Comparison of ENCODE assay signal across 8 cellular contexts in genomic region chr1:207750901-207751300, GRCh38. TPM values are rescaled to one million over a fixed set of nuclear protein-coding genes. Genes with fewer than 3 reads are reported as not detected.
A peak's percentile ranks its signal among the peaks of the same experiment; 100 is the strongest.
DNase-seq lines count a peak whose midpoint lies in the region; ATAC-seq, FAIRE-seq and TF ChIP-seq lines count a peak whose summit lies in the region.

No MANE protein-coding gene starts in this region.

- 11 to 55% (median 32%) methylated on average over 5 of the region's 5 CpGs for WGBS in small intestine, 3 donors

- H3K4me1 ChIP-seq in HEK293 (ENCODE audit: control insufficient read depth, insufficient read depth, low read length) (peaks cover 20% of the 10 kb centered on the region), small intestine (ENCODE audit: control insufficient read depth in 2 of 2, insufficient read depth in 1 of 2, low read depth in 1 of 2, low read length in 1 of 2) (peaks cover 8 to 10% of the 10 kb centered on the region in 2 donors)

- no peak for DNase-seq in T-helper 17 cell
- no peak for DNase-seq in glutamatergic neuron
- peak; percentile 37 for DNase-seq in small intestine
- DNase-seq in SK-N-DZ (ENCODE audit: low spot score), result no peak
- DNase-seq in superior temporal gyrus (ENCODE audit: extremely low spot score), result no peak
- no peak for DNase-seq in NCI-H2029 treated with DMSO at 0.1 percent for 48 hours (lab: John Stamatoyannopoulos, UW)

- H3K4me1 Mint-ChIP-seq in T-helper 17 cell (peaks cover 56% of the 10 kb centered on the region), glutamatergic neuron (ENCODE audit: low read depth, unreplicated experiment) (peaks cover 24% of the 10 kb centered on the region)

- H3K36me3 Mint-ChIP-seq in T-helper 17 cell (ENCODE audit: low read depth), result peaks cover 7% of the 10 kb centered on the region
- no peaks in the 10 kb centered on the region for H3K36me3 Mint-ChIP-seq in glutamatergic neuron (ENCODE audit: unreplicated experiment)

- H3K36me3 ChIP-seq in HEK293 (ENCODE audit: control insufficient read depth in 2 of 2, insufficient read depth in 1 of 2, low read length in 2 of 2) (no peaks in the 10 kb centered on the region), small intestine (ENCODE audit: control insufficient read depth in 2 of 2, insufficient read depth in 2 of 2, low read length in 2 of 2) (no peaks in the 10 kb centered on the region)

- POLR2A ChIA-PET in HEK293 (lab: Yijun Ruan, JAX), result no interaction called here

- H3K27ac Mint-ChIP-seq in T-helper 17 cell, result peak overlapping the region; percentile 98
- peak overlapping the region; percentile 93 for H3K27ac Mint-ChIP-seq in glutamatergic neuron (ENCODE audit: unreplicated experiment)

- no peak for FAIRE-seq in small intestine (lab: Jason Lieb, UNC)

- H3K4me3 ChIP-seq in HEK293 (ENCODE audit: low read depth, low read length) (peak overlapping the region; percentile 68), small intestine (ENCODE audit: low read depth in 1 of 2, low read length in 2 of 2) (peak overlapping the region in 1 of 2 donors; percentile 39)

- H3K27me3 ChIP-seq in small intestine (ENCODE audit: control insufficient read depth in 2 of 2, insufficient read depth in 2 of 2, low read length in 2 of 2), result no peaks in the 10 kb centered on the region

- ATAC-seq in T-helper 17 cell (no peak), HG03442 (IDR thresholded peaks at IDR 0.05; ENCODE audit: unreplicated experiment) (no peak)

- H3K9me3 ChIP-seq in HEK293 (ENCODE audit: control insufficient read depth, insufficient read depth, low read depth, low read length), result no peaks in the 10 kb centered on the region
- no peaks in the 10 kb centered on the region for H3K9me3 ChIP-seq in T-helper 17 cell (ENCODE audit: control insufficient read depth, low read length, poor library complexity, severe bottlenecking)
- H3K9me3 ChIP-seq in small intestine (ENCODE audit: control insufficient read depth, low read depth), result no peaks in the 10 kb centered on the region

- H3K4me3 Mint-ChIP-seq in T-helper 17 cell (peak overlapping the region; percentile 100), glutamatergic neuron (ENCODE audit: unreplicated experiment) (peak overlapping the region; percentile 100)

- H3K9me3 Mint-ChIP-seq in glutamatergic neuron (ENCODE audit: unreplicated experiment), result peaks cover 2% of the 10 kb centered on the region

- CTCF ChIA-PET in HEK293 (lab: Yijun Ruan, JAX), result interaction anchor here (1.0 kb wide), 1 partner anchor 46 kb away, joined by 8 read pairs; no protein-coding TSS in a partner anchor

- no peaks in the 10 kb centered on the region for H3K27me3 Mint-ChIP-seq in T-helper 17 cell
- peaks cover 2% of the 10 kb centered on the region for H3K27me3 Mint-ChIP-seq in glutamatergic neuron (ENCODE audit: unreplicated experiment)

- peak overlapping the region; percentile 77 for H3K27ac ChIP-seq in HEK293 (ENCODE audit: extremely low read depth, low read depth, low read length)
- H3K27ac ChIP-seq in small intestine (ENCODE audit: low read depth in 1 of 2, low read length in 1 of 2), result peak overlapping the region; percentile 85 to 96

- TF ChIP-seq CTCF in HEK293 (tag by site-specific recombination; IDR thresholded peaks at IDR 0.05) (no peak), glutamatergic neuron (IDR thresholded peaks at IDR 0.05; ENCODE audit: partially characterized antibody, unreplicated experiment) (no peak)

TF ChIP-seq in HEK293, 187 proteins besides CTCF, POLR2A, EP300 and RAD21:
- TF ChIP-seq ZFP69B (tag by site-specific recombination; IDR thresholded peaks at IDR 0.05) (peak; percentile 45; the same call in 1 of the 2 replicates), ZNF692 (tag by site-specific recombination; IDR thresholded peaks at IDR 0.05) (peak; percentile 46; the same call in 1 of the 2 replicates), ZNF560 (tag by site-specific recombination; IDR thresholded peaks at IDR 0.05; ENCODE audit: borderline replicate concordance) (no peak), PRDM10 (tag by site-specific recombination; IDR thresholded peaks at IDR 0.05) (peak; percentile 26; the same call in 1 of the 2 replicates), IKZF3 (tag by site-specific recombination; IDR thresholded peaks at IDR 0.05) (peak; percentile 31; the same call in 1 of the 2 replicates), ZBTB1 (tag by site-specific recombination; IDR thresholded peaks at IDR 0.05) (no peak)

RNA-seq across cellular contexts. Expression of gene CD46, which starts 1.0 kb away (rescaled TPM):
- total RNA-seq in T-helper 17 cell (100 to 1,000 TPM; 114 to 133 TPM), glutamatergic neuron (ENCODE audit: unreplicated experiment) (188 TPM)
- polyA plus RNA-seq in small intestine, result 100 to 1,000 TPM in 1 of 3 donors, 10 to 100 TPM in 2; 53.2 to 122 (median 71.3) TPM
- 60.0 and 70.5 TPM in 2 replicates for polyA plus RNA-seq in SK-N-DZ (2014; cell fraction: cytosol; rRNA removed)
- 383 and 470 TPM in 2 replicates for polyA plus RNA-seq in SK-N-DZ (2014; cell fraction: nucleus; rRNA removed)
